In genomic region chr3:46266598-46266997, GRCh38 we compare ENCODE assay signal across 19 cellular contexts. TPM values are rescaled to one million over a fixed set of nuclear protein-coding genes. Genes with fewer than 3 reads are reported as not detected.
DNase-seq lines count a peak whose midpoint lies in the region; ATAC-seq lines count a peak whose summit lies in the region.
"Had no signal": no experiment of that assay in that cellular context is flagged by ENCODE, and none has a peak within 500 bp of the region (broad histone marks: within the 10 kb centered on the region; RNA-seq: fewer than 3 reads in every experiment).

No MANE protein-coding gene starts in this region.

- ATAC-seq in GM21360 (IDR thresholded peaks at IDR 0.05; ENCODE audit: unreplicated experiment), result no peak

- DNase-seq in EL (peak; percentile 65), NCI-H460 (ENCODE audit: extremely low read depth, low read depth) (peak; percentile 51), dermis microvascular lymphatic vessel endothelial cell (ENCODE audit: low read depth in 2 of 2) (peak; percentile 0 to 34), renal cortical epithelial cell (ENCODE audit: low read depth) (peak; percentile 50), T-helper 2 cell (no peak)
- no peak for DNase-seq in activated CD4-positive, alpha-beta T cell treated with anti-CD3 and anti-CD28 coated beads, Interleukin-2, amount 50 U/mL, for 4 hours
- DNase-seq in activated CD4-positive, alpha-beta T cell treated with anti-CD3 and anti-CD28 coated beads, Interleukin-2, amount 50 U/mL, for 48 hours, result no peak
- DNase-seq: CD8-positive, alpha-beta memory T cell; DMS79 treated with DMSO at 0.1 percent for 48 hours; GF-D8; Kasumi-1; NCI-H1417; NCI-H187 treated with DMSO at 0.1 percent for 48 hours; NCI-H2171; NCI-H446; OCI-M1; SJCRH30 had no signal

RNA-seq across cellular contexts. Expression of gene CCR3, which starts 24.3 kb away (rescaled TPM):
- total RNA-seq in NCI-H460 (2014; rRNA removed; shearing (Covaris generic)), result not detected in 2 replicates
- polyA plus RNA-seq in NCI-H460 (2014; cell fraction: nucleus; rRNA removed), result not detected in 2 replicates
- total RNA-seq in dermis microvascular lymphatic vessel endothelial cell, result not detected in 2 replicates
- not detected in 2 replicates for total RNA-seq in renal cortical epithelial cell
- total RNA-seq: CD8-positive, alpha-beta memory T cell; H1; SJCRH30 had no signal
- polyA plus RNA-seq: H1 had no signal

RNA-seq across cellular contexts. Expression of gene CCR1, which starts 58.5 kb away (rescaled TPM):
- 0.12 TPM in 2 replicates for total RNA-seq in NCI-H460 (2014; rRNA removed; shearing (Covaris generic))
- 0.24 and 0.31 TPM in 2 replicates for polyA plus RNA-seq in NCI-H460 (2014; cell fraction: nucleus; rRNA removed)
- total RNA-seq in dermis microvascular lymphatic vessel endothelial cell (not detected in 2 replicates), renal cortical epithelial cell (0.15 TPM in 1 of 2 replicates, not detected in the other)
- total RNA-seq: H1, SJCRH30 had no signal
- polyA plus RNA-seq: H1 had no signal

Comparison
In these comparisons a context has a peak if more than half of its experiments do, and no peak if none do; other contexts are left out.
1. DNase-seq: peak in EL (single experiment), NCI-H460 (single experiment), dermis microvascular lymphatic vessel endothelial cell (2 of 2) and renal cortical epithelial cell (single experiment); none in T-helper 2 cell (0 of 5), activated CD4-positive, alpha-beta T cell treated with anti-CD3 and anti-CD28 coated beads, Interleukin-2, amount 50 U/mL, for 4 hours (0 of 2) and activated CD4-positive, alpha-beta T cell treated with anti-CD3 and anti-CD28 coated beads, Interleukin-2, amount 50 U/mL, for 48 hours (0 of 2).